In the genomic region with DNA sequence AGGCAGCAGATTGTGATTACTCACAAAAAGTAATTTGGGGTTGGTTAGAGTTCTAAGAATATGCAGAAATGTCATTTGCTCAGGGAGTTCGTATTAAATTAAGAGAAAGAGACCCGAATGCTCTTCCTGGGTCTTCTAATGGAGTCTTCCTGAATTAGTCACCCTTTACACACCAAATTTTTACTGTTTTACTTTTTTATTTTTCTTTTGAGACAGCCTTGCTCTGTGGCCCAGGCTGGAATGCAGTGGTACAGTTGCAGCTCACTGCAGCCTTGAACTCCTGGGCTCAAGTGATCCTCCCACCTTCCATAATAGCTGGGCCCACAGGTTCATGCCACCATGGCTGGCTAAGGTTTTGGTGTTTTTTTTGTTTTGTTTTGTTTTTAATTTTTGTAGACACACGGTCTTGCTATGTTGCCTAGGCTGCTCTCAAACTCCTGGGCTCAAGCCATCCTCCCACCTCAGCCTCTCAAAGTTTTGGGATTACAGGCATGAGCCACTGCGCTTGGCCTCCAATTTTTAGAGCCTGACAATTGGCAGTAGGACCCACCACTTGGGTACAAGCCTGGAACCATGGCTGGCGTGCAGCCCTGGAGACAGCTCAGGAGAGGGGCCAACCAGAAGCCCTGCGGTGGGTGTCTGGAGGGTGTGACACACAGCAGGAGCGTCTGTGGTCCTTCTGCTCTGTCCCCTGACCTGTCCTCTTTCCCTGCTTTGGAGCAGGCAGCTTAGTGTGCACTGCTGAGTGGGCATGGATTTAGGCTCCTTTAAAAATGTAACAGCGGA, we compare ENCODE assay signal across 1 cellular context.
TF ChIP-seq lines count a peak whose summit lies in the region.

No MANE protein-coding gene starts in this region.

TF ChIP-seq in HepG2, 621 proteins besides CTCF, POLR2A, EP300 and RAD21:
- TF ChIP-seq, protein P1, sequence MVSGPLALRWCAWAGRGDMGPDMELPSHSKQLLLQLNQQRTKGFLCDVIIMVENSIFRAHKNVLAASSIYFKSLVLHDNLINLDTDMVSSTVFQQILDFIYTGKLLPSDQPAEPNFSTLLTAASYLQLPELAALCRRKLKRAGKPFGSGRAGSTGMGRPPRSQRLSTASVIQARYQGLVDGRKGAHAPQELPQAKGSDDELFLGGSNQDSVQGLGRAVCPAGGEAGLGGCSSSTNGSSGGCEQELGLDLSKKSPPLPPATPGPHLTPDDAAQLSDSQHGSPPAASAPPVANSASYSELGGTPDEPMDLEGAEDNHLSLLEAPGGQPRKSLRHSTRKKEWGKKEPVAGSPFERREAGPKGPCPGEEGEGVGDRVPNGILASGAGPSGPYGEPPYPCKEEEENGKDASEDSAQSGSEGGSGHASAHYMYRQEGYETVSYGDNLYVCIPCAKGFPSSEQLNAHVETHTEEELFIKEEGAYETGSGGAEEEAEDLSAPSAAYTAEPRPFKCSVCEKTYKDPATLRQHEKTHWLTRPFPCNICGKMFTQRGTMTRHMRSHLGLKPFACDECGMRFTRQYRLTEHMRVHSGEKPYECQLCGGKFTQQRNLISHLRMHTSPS (CRISPR knock-in tag; IDR thresholded peaks at IDR 0.05; ENCODE audit: low read depth): no peak
- TF ChIP-seq ZNF772 (CRISPR knock-in tag; IDR thresholded peaks at IDR 0.05) (no peak), ZBTB8A (CRISPR knock-in tag; IDR thresholded peaks at IDR 0.05; ENCODE audit: borderline replicate concordance, low read depth) (no peak), CREB1 (IDR thresholded peaks at IDR 0.05) (no peak), CREB1 (CRISPR knock-in tag; IDR thresholded peaks at IDR 0.05) (no peak)
- TF ChIP-seq, protein P2, sequence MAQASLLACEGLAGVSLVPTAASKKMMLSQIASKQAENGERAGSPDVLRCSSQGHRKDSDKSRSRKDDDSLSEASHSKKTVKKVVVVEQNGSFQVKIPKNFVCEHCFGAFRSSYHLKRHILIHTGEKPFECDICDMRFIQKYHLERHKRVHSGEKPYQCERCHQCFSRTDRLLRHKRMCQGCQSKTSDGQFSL (CRISPR knock-in tag; IDR thresholded peaks at IDR 0.05): no peak
